ENCODE assay signal across 8 cellular contexts in the genomic region with DNA sequence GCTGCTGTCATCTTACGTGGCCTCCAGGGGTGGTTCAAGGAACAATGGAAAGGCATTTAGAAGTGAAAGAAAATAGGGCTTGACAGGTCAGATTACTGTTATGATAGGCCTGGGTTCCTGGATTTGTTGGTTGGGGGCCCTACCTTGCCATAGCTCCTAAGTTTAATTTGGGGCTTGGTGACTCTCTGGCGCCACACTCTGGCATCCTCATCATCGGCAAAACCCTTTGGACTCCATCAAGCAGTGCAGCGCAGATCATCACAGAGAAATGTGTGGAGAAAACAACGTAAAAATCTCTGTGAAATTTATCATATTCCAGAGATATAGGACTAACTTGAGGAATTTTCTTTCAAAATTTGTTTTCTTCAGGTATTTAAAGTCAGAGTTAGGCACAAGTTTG. TPM values are rescaled to one million over a fixed set of nuclear protein-coding genes. Genes with fewer than 3 reads are reported as not detected.
DNase-seq lines count a peak whose midpoint lies in the region; ATAC-seq, FAIRE-seq and TF ChIP-seq lines count a peak whose summit lies in the region.

No MANE protein-coding gene starts in this region.

- DNase-seq in activated T-cell treated with anti-CD3 and anti-CD28 coated beads for 48 hours (ENCODE audit: low read depth), result peak; percentile 31
- DNase-seq in foreskin keratinocyte, result no peak
- no peak for DNase-seq in progenitor cell of endocrine pancreas (ENCODE audit: low spot score, unreplicated experiment)

- no peak overlapping the region for H3K27ac Mint-ChIP-seq in progenitor cell of endocrine pancreas

- H3K9me3 Mint-ChIP-seq in progenitor cell of endocrine pancreas (ENCODE audit: low read depth), result peaks cover 8% of the 10 kb centered on the region

- H3K36me3 ChIP-seq in Loucy (ENCODE audit: insufficient read depth, low read length), result no peaks in the 10 kb centered on the region

- no peaks in the 10 kb centered on the region for H3K79me2 ChIP-seq in Loucy (ENCODE audit: insufficient read depth, low read length)

- no peak overlapping the region for H3K27ac ChIP-seq in foreskin keratinocyte

- peaks cover 2% of the 10 kb centered on the region for H3K4me1 Mint-ChIP-seq in progenitor cell of endocrine pancreas (ENCODE audit: low read depth)

- no peaks in the 10 kb centered on the region for H3F3A ChIP-seq in Loucy (ENCODE audit: low read depth)

- FAIRE-seq in G401.6 (lab: Jason Lieb, UNC), result peak; percentile 84

- TF ChIP-seq CTCF in Loucy (conservative IDR thresholded peaks at IDR 0.05; ENCODE audit: low read length), result peak; percentile 93
- TF ChIP-seq CTCF in foreskin keratinocyte (conservative IDR thresholded peaks at IDR 0.05), result peak; percentile 61
- peak; percentile 65 for TF ChIP-seq CTCF in progenitor cell of endocrine pancreas (IDR thresholded peaks at IDR 0.05; ENCODE audit: unreplicated experiment)

- no peak overlapping the region for H3K4me2 ChIP-seq in Loucy (ENCODE audit: low read depth, low read length, poor library complexity, severe bottlenecking)

- ATAC-seq in foreskin keratinocyte, result no peak
- no peak for ATAC-seq in HG02970 (IDR thresholded peaks at IDR 0.05; ENCODE audit: low FRiP score, unreplicated experiment)
- ATAC-seq in GM18517 (IDR thresholded peaks at IDR 0.05; ENCODE audit: unreplicated experiment), result no peak
- no peak for ATAC-seq in HG02840 (IDR thresholded peaks at IDR 0.05; ENCODE audit: low FRiP score, unreplicated experiment)

- H2AFZ ChIP-seq in Loucy (ENCODE audit: low read length), result no peak overlapping the region

- H3K9me3 ChIP-seq in Loucy (ENCODE audit: insufficient read depth, low read depth, low read length), result no peaks in the 10 kb centered on the region; the same call in 1 of the 2 replicates

- no peaks in the 10 kb centered on the region for H3K36me3 Mint-ChIP-seq in progenitor cell of endocrine pancreas (ENCODE audit: insufficient read depth)

- H4K20me1 ChIP-seq in Loucy (ENCODE audit: insufficient read depth, low read length, poor library complexity, severe bottlenecking), result no peaks in the 10 kb centered on the region

- H3K4me3 ChIP-seq in Loucy (ENCODE audit: low read length, poor library complexity, severe bottlenecking), result no peak overlapping the region

- H3K4me3 Mint-ChIP-seq in progenitor cell of endocrine pancreas (ENCODE audit: low read depth), result no peak overlapping the region

- H3K27me3 Mint-ChIP-seq in progenitor cell of endocrine pancreas, result no peaks in the 10 kb centered on the region

- H3K9ac ChIP-seq in Loucy (ENCODE audit: low read depth, low read length, poor library complexity, severe bottlenecking), result no peak overlapping the region

- H3K4me1 ChIP-seq in Loucy (ENCODE audit: insufficient read depth, low read length, poor library complexity, severe bottlenecking) (peaks cover 3% of the 10 kb centered on the region), foreskin keratinocyte (no peaks in the 10 kb centered on the region)

- H3K27me3 ChIP-seq in Loucy (ENCODE audit: insufficient read depth, low read length, poor library complexity, severe bottlenecking), result no peaks in the 10 kb centered on the region
- H3K27me3 ChIP-seq in foreskin keratinocyte, result no peaks in the 10 kb centered on the region

- H3K9me2 ChIP-seq in Loucy (replicated peaks; ENCODE audit: low read depth, low read length), result no peaks in the 10 kb centered on the region

RNA-seq across cellular contexts. Expression of gene AIG1, which starts 33.6 kb away (rescaled TPM):
- total RNA-seq in foreskin keratinocyte (48.8 and 50.5 TPM in 2 replicates), progenitor cell of endocrine pancreas (39.0 and 40.0 TPM in 2 replicates)
- polyA plus RNA-seq in foreskin keratinocyte, result 43.5 and 52.5 TPM in 2 replicates
